Comparison of ENCODE assay signal across 8 cellular contexts in the genomic region with DNA sequence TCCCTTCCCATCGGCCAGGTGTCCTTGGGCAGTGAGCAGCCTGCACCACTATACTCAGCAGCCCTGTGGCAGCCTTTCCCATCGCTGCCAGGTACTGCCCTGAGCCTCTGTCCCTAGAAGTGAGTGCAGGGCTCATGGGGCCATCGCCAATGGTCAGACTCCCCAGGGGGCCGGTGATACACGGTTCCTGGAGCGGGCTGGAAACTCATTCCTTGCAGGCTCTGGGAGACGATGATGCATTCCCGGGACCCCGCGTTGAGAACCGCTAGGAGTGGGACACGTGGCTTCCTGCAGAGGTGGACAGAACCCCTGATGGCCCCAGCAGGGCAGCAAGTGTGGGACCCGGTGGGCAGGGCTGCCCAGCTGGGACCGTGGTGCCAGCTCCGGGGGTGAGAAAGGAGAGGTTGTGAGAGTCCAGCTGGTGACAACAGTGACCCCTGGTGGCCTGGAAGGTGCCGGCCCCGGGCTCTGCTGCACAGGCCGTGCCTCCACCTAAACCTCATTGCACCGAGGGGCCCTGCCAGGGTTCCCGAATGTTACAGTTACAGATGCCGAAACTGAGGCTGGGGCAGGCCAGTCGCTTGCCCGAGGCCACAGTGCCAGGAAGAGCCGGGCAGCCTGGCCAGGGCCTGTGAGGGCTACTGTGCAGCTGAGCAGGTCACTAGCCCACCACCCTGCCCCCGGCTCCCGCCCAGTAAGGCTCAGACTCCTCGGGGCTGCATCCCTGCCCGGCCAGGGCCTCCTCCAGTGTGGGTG. TPM values are rescaled to one million over a fixed set of nuclear protein-coding genes. Genes with fewer than 3 reads are reported as not detected.
DNase-seq lines count a peak whose midpoint lies in the region; ATAC-seq and TF ChIP-seq lines count a peak whose summit lies in the region.

No MANE protein-coding gene starts in this region.

- TF ChIP-seq CTCF in BJ (IDR thresholded peaks at IDR 0.05; ENCODE audit: insufficient read depth, low read depth, low read length) (peak; percentile 88), mammary epithelial cell (conservative IDR thresholded peaks at IDR 0.05 in 1 of 2, IDR thresholded peaks at IDR 0.05 in 1 of 2; ENCODE audit: extremely low read depth in 1 of 2, insufficient read depth in 1 of 2, low read depth in 1 of 2, low read length in 2 of 2) (peak; percentile 50 to 66), kidney epithelial cell (IDR thresholded peaks at IDR 0.05; ENCODE audit: insufficient read depth, low read length, poor library complexity, severe bottlenecking) (peak; percentile 79)

- no peaks in the 10 kb centered on the region for H3K79me2 ChIP-seq in mammary epithelial cell (ENCODE audit: insufficient read depth, low read length)

- no peak overlapping the region for H2AFZ ChIP-seq in mammary epithelial cell (ENCODE audit: low read depth, low read length)

- WGBS in mammary epithelial cell (ENCODE audit: low coverage, missing lambda C conversion rate): 51% methylated on average over 16 of the region's 28 CpGs

- POLR2A ChIA-PET in BJ (lab: Charles Lee): no interaction called here

- in situ Hi-C loops in mammary epithelial cell (cut with MboI; ENCODE audit: low sequenced_read_pairs in 2 of 2): loop anchor here in 1 of 2 donors (5.0 kb wide), 1 partner anchor 106 kb away; no protein-coding TSS in a partner anchor

- DNase-seq in BJ (ENCODE audit: low read depth) (no peak), GM19238 (ENCODE audit: insufficient read length, low spot score) (peak; percentile 91), NCI-H1092 treated with DMSO at 0.1 percent for 48 hours (lab: John Stamatoyannopoulos, UW) (peak; percentile 20), mammary epithelial cell (peak; percentile 14), kidney epithelial cell (ENCODE audit: low read depth) (no peak)
- peak; percentile 43 for DNase-seq in activated CD4-positive, CD25-positive, alpha-beta regulatory T cell treated with anti-CD3 and anti-CD28 coated beads, Interleukin-2, amount 50 U/mL, for 16 hours (ENCODE audit: low read depth, low spot score)
- peak; percentile 75 for DNase-seq in stimulated activated CD4-positive, alpha-beta T cell treated with anti-CD3 and anti-CD28 coated beads, Interleukin-4, amount 100 ng/mL, for 24 hours

- peaks cover 2% of the 10 kb centered on the region for H4K20me1 ChIP-seq in mammary epithelial cell (ENCODE audit: insufficient read depth, low read length)

- dilution Hi-C loops in mammary epithelial cell (cut with HindIII; ENCODE audit: low sequenced_read_pairs): no loop called here

- H3K4me1 ChIP-seq in mammary epithelial cell (ENCODE audit: insufficient read depth, low read length): peaks cover 23% of the 10 kb centered on the region

- H3K36me3 ChIP-seq in BJ (ENCODE audit: control insufficient read depth, insufficient read depth, low read length): no peaks in the 10 kb centered on the region
- no peaks in the 10 kb centered on the region for H3K36me3 ChIP-seq in mammary epithelial cell (ENCODE audit: insufficient read depth, low read length)
- no peaks in the 10 kb centered on the region for H3K36me3 ChIP-seq in kidney epithelial cell (ENCODE audit: control insufficient read depth, insufficient read depth, low read length)

- no peaks in the 10 kb centered on the region for H3K9me3 ChIP-seq in mammary epithelial cell (replicated peaks; ENCODE audit: insufficient read depth, low read length)

- peak overlapping the region; percentile 71 for H3K4me2 ChIP-seq in mammary epithelial cell (ENCODE audit: insufficient read depth, low read depth, low read length)

- BruUV-seq in mammary epithelial cell (replicated peaks; lab: Mats Ljungman, UMichigan): no TSS peak

- H3K9ac ChIP-seq in mammary epithelial cell (ENCODE audit: insufficient read depth, low read length): no peak overlapping the region

- no peak for ATAC-seq in GM18873 (IDR thresholded peaks at IDR 0.05; ENCODE audit: low FRiP score, unreplicated experiment)

- intact Hi-C loops in mammary epithelial cell (cut with micrococcal nuclease): loop anchor here (1.0 to 5.0 kb wide), 3 partner anchors 37 to 371 kb away; no protein-coding TSS in a partner anchor

- no peak overlapping the region for H3K4me3 ChIP-seq in BJ (ENCODE audit: low read depth, low read length)
- no peak overlapping the region for H3K4me3 ChIP-seq in mammary epithelial cell (replicated peaks in 1 of 3; ENCODE audit: insufficient read depth in 1 of 3, low read depth in 2 of 3, low read length in 3 of 3)
- no peak overlapping the region for H3K4me3 ChIP-seq in kidney epithelial cell (ENCODE audit: low read depth, low read length)

- CTCF ChIA-PET in BJ (lab: Yijun Ruan, JAX) (interaction anchor here (0.5 to 8.6 kb wide), 20 partner anchors 8 to 370 kb away, joined by 3 to 102 read pairs (median 4); no protein-coding TSS in a partner anchor), mammary epithelial cell (lab: Charles Lee; ENCODE audit: low non-redundant PET) (interaction anchor here (0.6 kb wide), 1 partner anchor 302 kb away, joined by 3 read pairs; no protein-coding TSS in a partner anchor)

- no peak overlapping the region for H3K27ac ChIP-seq in mammary epithelial cell (ENCODE audit: insufficient read depth, low read depth, low read length)

- H3K27me3 ChIP-seq in BJ (ENCODE audit: control insufficient read depth, insufficient read depth, low read length): no peaks in the 10 kb centered on the region
- H3K27me3 ChIP-seq in mammary epithelial cell (ENCODE audit: insufficient read depth, low read length): no peaks in the 10 kb centered on the region
- no peaks in the 10 kb centered on the region for H3K27me3 ChIP-seq in kidney epithelial cell (ENCODE audit: control insufficient read depth, insufficient read depth, low read length)

RNA-seq across cellular contexts. Expression of a gene that starts 33.8 kb away (rescaled TPM):
- polyA plus RNA-seq in BJ (2011; rRNA removed) (1.0 and 1.4 TPM in 2 replicates), mammary epithelial cell (17.2 TPM)
- 1.0 and 4.2 TPM in 2 replicates for polyA minus RNA-seq in BJ (2011; rRNA and poly(A)+ RNA removed)
- total RNA-seq in mammary epithelial cell (10 to 100 TPM; 28.8 to 58.6 TPM), kidney epithelial cell (22.9 and 40.0 TPM in 2 replicates)
- polyA minus RNA-seq in mammary epithelial cell: 1.6 TPM

Comparison
In these comparisons a context has a peak if more than half of its experiments do, and no peak if none do; other contexts are left out.
1. DNase-seq: peak in GM19238 (single experiment), NCI-H1092 treated with DMSO at 0.1 percent for 48 hours (single experiment), activated CD4-positive, CD25-positive, alpha-beta regulatory T cell treated with anti-CD3 and anti-CD28 coated beads, Interleukin-2, amount 50 U/mL, for 16 hours (single experiment), mammary epithelial cell (single experiment) and stimulated activated CD4-positive, alpha-beta T cell treated with anti-CD3 and anti-CD28 coated beads, Interleukin-4, amount 100 ng/mL, for 24 hours (single experiment); none in BJ (single experiment) and kidney epithelial cell (single experiment).
2. Peak in every context shown above with its lines, with median percentiles within 50 percentile points of each other: CTCF ChIP-seq.